1 cellular context compared by ENCODE assay signal in the genomic region with DNA sequence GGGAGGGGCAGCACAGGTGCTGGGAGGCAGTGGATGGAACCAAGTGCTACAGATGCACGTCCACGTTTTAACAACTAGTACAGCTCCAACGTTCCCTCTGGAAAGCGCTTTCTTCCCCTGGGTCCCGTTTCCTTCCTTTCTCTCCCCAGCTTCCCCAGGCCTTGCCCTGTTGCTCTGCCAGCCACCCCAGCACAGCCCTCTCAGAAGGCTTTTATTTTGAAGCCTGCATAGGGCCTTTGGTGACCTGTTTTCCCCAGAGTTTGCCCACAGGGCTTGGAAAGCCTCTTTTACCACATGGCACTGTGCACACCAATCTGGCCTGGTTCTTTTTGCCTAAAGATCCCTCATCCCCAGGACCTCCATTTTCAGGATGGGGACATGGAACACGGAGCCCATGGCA.
TF ChIP-seq lines count a peak whose summit lies in the region.

No MANE protein-coding gene starts in this region.

TF ChIP-seq in H1, 55 proteins besides CTCF, POLR2A, EP300 and RAD21 (continued from another document):
- TF ChIP-seq SAP30 (IDR thresholded peaks at IDR 0.05; ENCODE audit: insufficient read depth, insufficient replicate concordance, low read length) = no peak
- no peak for TF ChIP-seq TAF1 (IDR thresholded peaks at IDR 0.05; ENCODE audit: low read depth, low read length)
- TF ChIP-seq, protein P1, sequence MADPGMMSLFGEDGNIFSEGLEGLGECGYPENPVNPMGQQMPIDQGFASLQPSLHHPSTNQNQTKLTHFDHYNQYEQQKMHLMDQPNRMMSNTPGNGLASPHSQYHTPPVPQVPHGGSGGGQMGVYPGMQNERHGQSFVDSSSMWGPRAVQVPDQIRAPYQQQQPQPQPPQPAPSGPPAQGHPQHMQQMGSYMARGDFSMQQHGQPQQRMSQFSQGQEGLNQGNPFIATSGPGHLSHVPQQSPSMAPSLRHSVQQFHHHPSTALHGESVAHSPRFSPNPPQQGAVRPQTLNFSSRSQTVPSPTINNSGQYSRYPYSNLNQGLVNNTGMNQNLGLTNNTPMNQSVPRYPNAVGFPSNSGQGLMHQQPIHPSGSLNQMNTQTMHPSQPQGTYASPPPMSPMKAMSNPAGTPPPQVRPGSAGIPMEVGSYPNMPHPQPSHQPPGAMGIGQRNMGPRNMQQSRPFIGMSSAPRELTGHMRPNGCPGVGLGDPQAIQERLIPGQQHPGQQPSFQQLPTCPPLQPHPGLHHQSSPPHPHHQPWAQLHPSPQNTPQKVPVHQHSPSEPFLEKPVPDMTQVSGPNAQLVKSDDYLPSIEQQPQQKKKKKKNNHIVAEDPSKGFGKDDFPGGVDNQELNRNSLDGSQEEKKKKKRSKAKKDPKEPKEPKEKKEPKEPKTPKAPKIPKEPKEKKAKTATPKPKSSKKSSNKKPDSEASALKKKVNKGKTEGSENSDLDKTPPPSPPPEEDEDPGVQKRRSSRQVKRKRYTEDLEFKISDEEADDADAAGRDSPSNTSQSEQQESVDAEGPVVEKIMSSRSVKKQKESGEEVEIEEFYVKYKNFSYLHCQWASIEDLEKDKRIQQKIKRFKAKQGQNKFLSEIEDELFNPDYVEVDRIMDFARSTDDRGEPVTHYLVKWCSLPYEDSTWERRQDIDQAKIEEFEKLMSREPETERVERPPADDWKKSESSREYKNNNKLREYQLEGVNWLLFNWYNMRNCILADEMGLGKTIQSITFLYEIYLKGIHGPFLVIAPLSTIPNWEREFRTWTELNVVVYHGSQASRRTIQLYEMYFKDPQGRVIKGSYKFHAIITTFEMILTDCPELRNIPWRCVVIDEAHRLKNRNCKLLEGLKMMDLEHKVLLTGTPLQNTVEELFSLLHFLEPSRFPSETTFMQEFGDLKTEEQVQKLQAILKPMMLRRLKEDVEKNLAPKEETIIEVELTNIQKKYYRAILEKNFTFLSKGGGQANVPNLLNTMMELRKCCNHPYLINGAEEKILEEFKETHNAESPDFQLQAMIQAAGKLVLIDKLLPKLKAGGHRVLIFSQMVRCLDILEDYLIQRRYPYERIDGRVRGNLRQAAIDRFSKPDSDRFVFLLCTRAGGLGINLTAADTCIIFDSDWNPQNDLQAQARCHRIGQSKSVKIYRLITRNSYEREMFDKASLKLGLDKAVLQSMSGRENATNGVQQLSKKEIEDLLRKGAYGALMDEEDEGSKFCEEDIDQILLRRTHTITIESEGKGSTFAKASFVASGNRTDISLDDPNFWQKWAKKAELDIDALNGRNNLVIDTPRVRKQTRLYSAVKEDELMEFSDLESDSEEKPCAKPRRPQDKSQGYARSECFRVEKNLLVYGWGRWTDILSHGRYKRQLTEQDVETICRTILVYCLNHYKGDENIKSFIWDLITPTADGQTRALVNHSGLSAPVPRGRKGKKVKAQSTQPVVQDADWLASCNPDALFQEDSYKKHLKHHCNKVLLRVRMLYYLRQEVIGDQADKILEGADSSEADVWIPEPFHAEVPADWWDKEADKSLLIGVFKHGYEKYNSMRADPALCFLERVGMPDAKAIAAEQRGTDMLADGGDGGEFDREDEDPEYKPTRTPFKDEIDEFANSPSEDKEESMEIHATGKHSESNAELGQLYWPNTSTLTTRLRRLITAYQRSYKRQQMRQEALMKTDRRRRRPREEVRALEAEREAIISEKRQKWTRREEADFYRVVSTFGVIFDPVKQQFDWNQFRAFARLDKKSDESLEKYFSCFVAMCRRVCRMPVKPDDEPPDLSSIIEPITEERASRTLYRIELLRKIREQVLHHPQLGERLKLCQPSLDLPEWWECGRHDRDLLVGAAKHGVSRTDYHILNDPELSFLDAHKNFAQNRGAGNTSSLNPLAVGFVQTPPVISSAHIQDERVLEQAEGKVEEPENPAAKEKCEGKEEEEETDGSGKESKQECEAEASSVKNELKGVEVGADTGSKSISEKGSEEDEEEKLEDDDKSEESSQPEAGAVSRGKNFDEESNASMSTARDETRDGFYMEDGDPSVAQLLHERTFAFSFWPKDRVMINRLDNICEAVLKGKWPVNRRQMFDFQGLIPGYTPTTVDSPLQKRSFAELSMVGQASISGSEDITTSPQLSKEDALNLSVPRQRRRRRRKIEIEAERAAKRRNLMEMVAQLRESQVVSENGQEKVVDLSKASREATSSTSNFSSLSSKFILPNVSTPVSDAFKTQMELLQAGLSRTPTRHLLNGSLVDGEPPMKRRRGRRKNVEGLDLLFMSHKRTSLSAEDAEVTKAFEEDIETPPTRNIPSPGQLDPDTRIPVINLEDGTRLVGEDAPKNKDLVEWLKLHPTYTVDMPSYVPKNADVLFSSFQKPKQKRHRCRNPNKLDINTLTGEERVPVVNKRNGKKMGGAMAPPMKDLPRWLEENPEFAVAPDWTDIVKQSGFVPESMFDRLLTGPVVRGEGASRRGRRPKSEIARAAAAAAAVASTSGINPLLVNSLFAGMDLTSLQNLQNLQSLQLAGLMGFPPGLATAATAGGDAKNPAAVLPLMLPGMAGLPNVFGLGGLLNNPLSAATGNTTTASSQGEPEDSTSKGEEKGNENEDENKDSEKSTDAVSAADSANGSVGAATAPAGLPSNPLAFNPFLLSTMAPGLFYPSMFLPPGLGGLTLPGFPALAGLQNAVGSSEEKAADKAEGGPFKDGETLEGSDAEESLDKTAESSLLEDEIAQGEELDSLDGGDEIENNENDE (IDR thresholded peaks at IDR 0.05; ENCODE audit: insufficient replicate concordance, low read length) = no peak
- TF ChIP-seq, protein P2, sequence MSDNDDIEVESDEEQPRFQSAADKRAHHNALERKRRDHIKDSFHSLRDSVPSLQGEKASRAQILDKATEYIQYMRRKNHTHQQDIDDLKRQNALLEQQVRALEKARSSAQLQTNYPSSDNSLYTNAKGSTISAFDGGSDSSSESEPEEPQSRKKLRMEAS (IDR thresholded peaks at IDR 0.05) = no peak
- no peak for TF ChIP-seq CHD2 (IDR thresholded peaks at IDR 0.05; ENCODE audit: low read length)
